In genomic region chr11:112477929-112478317, GRCh38 we compare ENCODE assay signal across 32 cellular contexts.
"Had no signal": no experiment of that assay in that cellular context is flagged by ENCODE, and none has a peak within 500 bp of the region (broad histone marks: within the 10 kb centered on the region; RNA-seq: fewer than 3 reads in every experiment).

No MANE protein-coding gene starts in this region.

- H3K27me3 Mint-ChIP-seq: activated CD4-positive, alpha-beta memory T cell treated with anti-CD3 and anti-CD28 coated beads for 36 hours; activated naive CD8-positive, alpha-beta T cell treated with anti-CD3 and anti-CD28 coated beads for 36 hours had no signal

- H3K27ac ChIP-seq: adrenal gland, body of pancreas, coronary artery, dorsolateral prefrontal cortex, parathyroid adenoma, psoas muscle, right lobe of liver, uterus had no signal

- FAIRE-seq: frontal cortex, islet of Langerhans had no signal

- H3K4me3 ChIP-seq: adrenal gland, body of pancreas, coronary artery, dorsolateral prefrontal cortex, esophagus squamous epithelium, psoas muscle, right lobe of liver, uterus had no signal

- ATAC-seq: body of pancreas; left cardiac atrium; naive thymus-derived CD8-positive, alpha-beta T cell; psoas muscle; right lobe of liver; stimulated activated naive CD8-positive, alpha-beta T cell treated with anti-CD3 and anti-CD28 coated beads, Interleukin-15, Interleukin-2, amounts not matched to agents 100 U/mL and 50 U/mL, for 24 hours had no signal

- H3K27me3 ChIP-seq: adrenal gland, body of pancreas, right lobe of liver, uterus had no signal

- H3K4me1 ChIP-seq: adrenal gland, body of pancreas, parathyroid adenoma, psoas muscle, right lobe of liver, uterus had no signal

- H3K36me3 Mint-ChIP-seq: activated CD4-positive, alpha-beta memory T cell treated with anti-CD3 and anti-CD28 coated beads for 36 hours; activated naive CD8-positive, alpha-beta T cell treated with anti-CD3 and anti-CD28 coated beads for 36 hours; memory B cell; naive thymus-derived CD8-positive, alpha-beta T cell; type B pancreatic cell had no signal

- H3K36me3 ChIP-seq: adrenal gland, esophagus squamous epithelium, right lobe of liver, uterus had no signal

- H3K27ac Mint-ChIP-seq: activated CD4-positive, alpha-beta memory T cell treated with anti-CD3 and anti-CD28 coated beads for 36 hours; activated CD4-positive, alpha-beta T cell treated with anti-CD3 and anti-CD28 coated beads, Interleukin-2, amount 10 ng/mL, durations not matched to agents 24 days and 14 days; activated naive CD4-positive, alpha-beta T cell treated with anti-CD3 and anti-CD28 coated beads for 36 hours; activated naive CD8-positive, alpha-beta T cell treated with anti-CD3 and anti-CD28 coated beads for 36 hours; activated T-helper 1 cell treated with anti-CD3 and anti-CD28 coated beads, Interleukin-12 subunit alpha, Interleukin-12 subunit beta, Interleukin-2, Interleukin-4 antibody, amounts not matched to agents 30 ng/mL and 10 ng/mL and 1 ng/mL, durations not matched to agents 14 hours and 24 hours and 36 hours; memory B cell; naive thymus-derived CD8-positive, alpha-beta T cell; type B pancreatic cell had no signal

- H3K9me3 Mint-ChIP-seq: activated CD4-positive, alpha-beta memory T cell treated with anti-CD3 and anti-CD28 coated beads for 36 hours; activated CD4-positive, alpha-beta T cell treated with anti-CD3 and anti-CD28 coated beads, Interleukin-2, amount 10 ng/mL, durations not matched to agents 24 days and 14 days; activated naive CD4-positive, alpha-beta T cell treated with anti-CD3 and anti-CD28 coated beads for 36 hours; activated naive CD8-positive, alpha-beta T cell treated with anti-CD3 and anti-CD28 coated beads for 36 hours; activated T-helper 1 cell treated with anti-CD3 and anti-CD28 coated beads, Interleukin-12 subunit alpha, Interleukin-12 subunit beta, Interleukin-2, Interleukin-4 antibody, amounts not matched to agents 30 ng/mL and 10 ng/mL and 1 ng/mL, durations not matched to agents 14 hours and 24 hours and 36 hours; memory B cell; naive thymus-derived CD8-positive, alpha-beta T cell; neural crest cell; type B pancreatic cell had no signal

- DNase-seq: activated CD4-positive, alpha-beta memory T cell treated with anti-CD3 and anti-CD28 coated beads for 36 hours; activated CD4-positive, alpha-beta T cell treated with anti-CD3 and anti-CD28 coated beads, Interleukin-2, amount 10 ng/mL, durations not matched to agents 24 days and 14 days; activated CD4-positive, CD25-positive, alpha-beta regulatory T cell treated with anti-CD3 and anti-CD28 coated beads, Interleukin-2, amount 50 U/mL, for 72 hours; activated CD8-positive, alpha-beta memory T cell treated with anti-CD3 and anti-CD28 coated beads, Interleukin-2, amount 50 U/mL, for 4 hours; activated effector memory CD4-positive, alpha-beta T cell treated with anti-CD3 and anti-CD28 coated beads, Interleukin-2, amount 50 U/mL, for 16 hours; activated naive CD4-positive, alpha-beta T cell treated with anti-CD3 and anti-CD28 coated beads for 36 hours; activated naive CD8-positive, alpha-beta T cell treated with anti-CD3 and anti-CD28 coated beads for 36 hours; activated T-cell treated with anti-CD3 and anti-CD28 coated beads, Interleukin-2, amount 50 U/mL, for 1 hour; adrenal gland; aorta; body of pancreas; dorsolateral prefrontal cortex; effector memory CD4-positive, alpha-beta T cell; esophagus squamous epithelium; left cardiac atrium; naive thymus-derived CD8-positive, alpha-beta T cell; occipital lobe; psoas muscle; right lobe of liver; stimulated activated CD4-positive, alpha-beta T cell treated with anti-CD3 and anti-CD28 coated beads, Interleukin-12 subunit alpha, Interleukin-12 subunit beta, amount 100 ng/mL, for 4 hours; stimulated activated CD4-positive, alpha-beta T cell treated with anti-CD3 and anti-CD28 coated beads, Interleukin-4, amount 100 ng/mL, for 1 hour; stimulated activated naive CD8-positive, alpha-beta T cell treated with anti-CD3 and anti-CD28 coated beads, Interleukin-15, Interleukin-2, amounts not matched to agents 100 U/mL and 50 U/mL, for 24 hours; T-helper 2 cell; uterus had no signal

- H3K4me3 Mint-ChIP-seq: activated CD4-positive, alpha-beta memory T cell treated with anti-CD3 and anti-CD28 coated beads for 36 hours; activated CD4-positive, alpha-beta T cell treated with anti-CD3 and anti-CD28 coated beads, Interleukin-2, amount 10 ng/mL, durations not matched to agents 24 days and 14 days; activated naive CD4-positive, alpha-beta T cell treated with anti-CD3 and anti-CD28 coated beads for 36 hours; activated naive CD8-positive, alpha-beta T cell treated with anti-CD3 and anti-CD28 coated beads for 36 hours; activated T-helper 1 cell treated with anti-CD3 and anti-CD28 coated beads, Interleukin-12 subunit alpha, Interleukin-12 subunit beta, Interleukin-2, Interleukin-4 antibody, amounts not matched to agents 30 ng/mL and 10 ng/mL and 1 ng/mL, durations not matched to agents 14 hours and 24 hours and 36 hours; memory B cell; naive thymus-derived CD8-positive, alpha-beta T cell; neural crest cell; type B pancreatic cell had no signal

- H3K4me1 Mint-ChIP-seq: activated CD4-positive, alpha-beta T cell treated with anti-CD3 and anti-CD28 coated beads, Interleukin-2, amount 10 ng/mL, durations not matched to agents 24 days and 14 days; activated naive CD8-positive, alpha-beta T cell treated with anti-CD3 and anti-CD28 coated beads for 36 hours; memory B cell; neural crest cell had no signal

- H3K9me3 ChIP-seq: adrenal gland, body of pancreas, esophagus squamous epithelium, psoas muscle, right lobe of liver, uterus had no signal
